1 cellular context compared by ENCODE assay signal in genomic region chr11:111229604-111230003, GRCh38.
TF ChIP-seq lines count a peak whose summit lies in the region.

No MANE protein-coding gene starts in this region.

TF ChIP-seq in WTC11, 78 proteins besides CTCF, POLR2A, EP300 and RAD21 (continued from another document):
- TF ChIP-seq ZSCAN18 (CRISPR knock-in tag; IDR thresholded peaks at IDR 0.05) (no peak), ZMAT4 (CRISPR knock-in tag; IDR thresholded peaks at IDR 0.05) (no peak), MLX (CRISPR knock-in tag; IDR thresholded peaks at IDR 0.05) (no peak)
